In the genomic region with DNA sequence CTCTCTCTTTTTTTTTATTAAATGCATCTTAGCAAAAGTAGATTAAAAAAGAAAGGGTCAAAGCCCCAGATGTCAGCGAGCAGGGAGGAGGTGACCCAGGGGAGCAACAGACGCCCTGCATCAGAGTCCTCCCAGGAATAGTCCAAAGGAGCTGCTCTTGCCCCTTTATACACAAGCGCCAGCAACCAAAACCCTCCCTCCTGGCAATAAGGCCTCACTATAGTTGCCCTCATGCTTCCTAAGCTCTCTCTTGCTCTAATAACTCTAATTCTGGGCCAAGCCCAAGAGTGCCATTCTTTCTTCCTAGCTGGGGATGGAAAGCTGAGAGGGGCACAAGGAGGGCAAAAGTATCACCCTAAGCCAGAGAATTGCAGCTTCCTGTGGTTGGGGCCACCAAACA, we compare ENCODE assay signal across 1 cellular context.
TF ChIP-seq lines count a peak whose summit lies in the region.

No MANE protein-coding gene starts in this region.

TF ChIP-seq in neural cell, 6 proteins besides CTCF, POLR2A, EP300 and RAD21:
- TF ChIP-seq, protein P1, sequence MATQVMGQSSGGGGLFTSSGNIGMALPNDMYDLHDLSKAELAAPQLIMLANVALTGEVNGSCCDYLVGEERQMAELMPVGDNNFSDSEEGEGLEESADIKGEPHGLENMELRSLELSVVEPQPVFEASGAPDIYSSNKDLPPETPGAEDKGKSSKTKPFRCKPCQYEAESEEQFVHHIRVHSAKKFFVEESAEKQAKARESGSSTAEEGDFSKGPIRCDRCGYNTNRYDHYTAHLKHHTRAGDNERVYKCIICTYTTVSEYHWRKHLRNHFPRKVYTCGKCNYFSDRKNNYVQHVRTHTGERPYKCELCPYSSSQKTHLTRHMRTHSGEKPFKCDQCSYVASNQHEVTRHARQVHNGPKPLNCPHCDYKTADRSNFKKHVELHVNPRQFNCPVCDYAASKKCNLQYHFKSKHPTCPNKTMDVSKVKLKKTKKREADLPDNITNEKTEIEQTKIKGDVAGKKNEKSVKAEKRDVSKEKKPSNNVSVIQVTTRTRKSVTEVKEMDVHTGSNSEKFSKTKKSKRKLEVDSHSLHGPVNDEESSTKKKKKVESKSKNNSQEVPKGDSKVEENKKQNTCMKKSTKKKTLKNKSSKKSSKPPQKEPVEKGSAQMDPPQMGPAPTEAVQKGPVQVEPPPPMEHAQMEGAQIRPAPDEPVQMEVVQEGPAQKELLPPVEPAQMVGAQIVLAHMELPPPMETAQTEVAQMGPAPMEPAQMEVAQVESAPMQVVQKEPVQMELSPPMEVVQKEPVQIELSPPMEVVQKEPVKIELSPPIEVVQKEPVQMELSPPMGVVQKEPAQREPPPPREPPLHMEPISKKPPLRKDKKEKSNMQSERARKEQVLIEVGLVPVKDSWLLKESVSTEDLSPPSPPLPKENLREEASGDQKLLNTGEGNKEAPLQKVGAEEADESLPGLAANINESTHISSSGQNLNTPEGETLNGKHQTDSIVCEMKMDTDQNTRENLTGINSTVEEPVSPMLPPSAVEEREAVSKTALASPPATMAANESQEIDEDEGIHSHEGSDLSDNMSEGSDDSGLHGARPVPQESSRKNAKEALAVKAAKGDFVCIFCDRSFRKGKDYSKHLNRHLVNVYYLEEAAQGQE (IDR thresholded peaks at IDR 0.05; ENCODE audit: borderline replicate concordance), result no peak
